Comparison of ENCODE assay signal across 8 cellular contexts in genomic region chr3:16888785-16889607, GRCh38. TPM values are rescaled to one million over a fixed set of nuclear protein-coding genes. Genes with fewer than 3 reads are reported as not detected.
DNase-seq lines count a peak whose midpoint lies in the region; ATAC-seq and TF ChIP-seq lines count a peak whose summit lies in the region.

No MANE protein-coding gene starts in this region.

- peak in 2 of 7 experiments; percentile 26 to 40 for DNase-seq in CD8-positive, alpha-beta T cell
- DNase-seq in cerebellar cortex (ENCODE audit: low spot score) (peak; percentile 54), cerebellar nuclear complex (lab: John Stamatoyannopoulos, UW) (no peak), ureter (ENCODE audit: low spot score) (no peak), 8988T (no peak), NCI-H1694 treated with DMSO at 0.1 percent for 48 hours (lab: John Stamatoyannopoulos, UW) (no peak)

- H3K36me3 ChIP-seq in CD8-positive, alpha-beta T cell (ENCODE audit: insufficient read depth, low read length) = no peaks in the 10 kb centered on the region

- no peaks in the 10 kb centered on the region for H3K9me3 Mint-ChIP-seq in CD8-positive, alpha-beta T cell

- H3K4me3 ChIP-seq in CD8-positive, alpha-beta T cell (ENCODE audit: low read depth, low read length) = peak overlapping the region; percentile 31

- intact Hi-C loops in CD8-positive, alpha-beta T cell (cut with DNase I, micrococcal nuclease) = loop anchor here (1.0 to 10.0 kb wide), 8 partner anchors 11 to 856 kb away; partner anchors contain the start of genes DPH3 (in 2 of the 2), OXNAD1 (in 2 of the 2) and TBC1D5 (in 1 of the 2)

- peak overlapping the region; percentile 46 for H3K27ac ChIP-seq in CD8-positive, alpha-beta T cell (ENCODE audit: low read depth, low read length)

- CTCF ChIA-PET in CD8-positive, alpha-beta T cell (lab: Charles Lee) = interaction anchor here (1.0 to 2.1 kb wide), 4 partner anchors 11 to 106 kb away, joined by 3 to 6 read pairs (median 4); no protein-coding TSS in a partner anchor

- no peak for TF ChIP-seq CTCF in CD8-positive, alpha-beta T cell (IDR thresholded peaks at IDR 0.05)

- peak; percentile 22 for ATAC-seq in CD8-positive, alpha-beta T cell
- ATAC-seq in GM19438 (IDR thresholded peaks at IDR 0.05; ENCODE audit: low read depth, unreplicated experiment) (peak; percentile 34), HG03439 (IDR thresholded peaks at IDR 0.05; ENCODE audit: unreplicated experiment) (peak; percentile 43)

- peaks cover 17% of the 10 kb centered on the region for H3K36me3 Mint-ChIP-seq in CD8-positive, alpha-beta T cell

- H3K4me1 Mint-ChIP-seq in CD8-positive, alpha-beta T cell (ENCODE audit: low read depth) = peaks cover 72% of the 10 kb centered on the region

- peaks cover 60% of the 10 kb centered on the region for H3K4me1 ChIP-seq in CD8-positive, alpha-beta T cell (ENCODE audit: insufficient read depth, low read length)

- H3K27me3 ChIP-seq in CD8-positive, alpha-beta T cell (ENCODE audit: insufficient read depth, low read length) = no peaks in the 10 kb centered on the region

- POLR2A ChIA-PET in CD8-positive, alpha-beta T cell (lab: Charles Lee) = interaction anchor here (3.9 kb wide), 1 partner anchor 11 kb away, joined by 19 read pairs; no protein-coding TSS in a partner anchor

- H3K27me3 Mint-ChIP-seq in CD8-positive, alpha-beta T cell (ENCODE audit: low read depth) = no peaks in the 10 kb centered on the region

- H3K4me3 Mint-ChIP-seq in CD8-positive, alpha-beta T cell = peak overlapping the region; percentile 97

- H3K9me3 ChIP-seq in CD8-positive, alpha-beta T cell (ENCODE audit: low read length) = no peaks in the 10 kb centered on the region

- peak overlapping the region; percentile 98 for H3K27ac Mint-ChIP-seq in CD8-positive, alpha-beta T cell

RNA-seq across cellular contexts. Expression of gene PLCL2, which starts 4.2 kb away (rescaled TPM):
- 10 to 100 TPM; 33.1 to 35.8 TPM for total RNA-seq in CD8-positive, alpha-beta T cell
- total RNA-seq in ureter = 9.5 TPM
